8 cellular contexts compared by ENCODE assay signal in the genomic region with DNA sequence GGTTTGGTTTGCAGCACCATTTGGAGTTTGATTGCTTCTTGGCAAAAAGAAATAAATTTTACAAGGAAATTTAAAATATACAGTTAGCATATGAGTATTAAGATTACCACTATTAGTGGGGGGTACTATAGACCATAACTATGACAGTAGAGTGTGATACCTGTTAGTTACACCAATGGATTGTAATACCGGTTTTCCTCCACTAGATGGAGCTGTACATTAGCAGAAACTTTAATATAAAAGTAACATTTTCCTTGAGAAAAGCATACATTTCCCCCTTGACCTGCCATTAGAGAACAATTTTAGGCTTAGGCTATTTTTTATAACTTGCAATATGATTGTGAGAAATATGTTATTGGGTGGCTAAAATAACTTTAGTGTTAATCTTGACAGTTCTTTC.
A peak's percentile ranks its signal among the peaks of the same experiment; 100 is the strongest.
DNase-seq lines count a peak whose midpoint lies in the region; ATAC-seq and TF ChIP-seq lines count a peak whose summit lies in the region.
"Not testable (repeated sequence)": the region's sequence is repeated elsewhere in the genome, so short reads cannot be mapped to it uniquely, and the experiment has no call there.

No MANE protein-coding gene starts in this region.

- peak; percentile 59 for ATAC-seq in HG02870 (IDR thresholded peaks at IDR 0.05; ENCODE audit: unreplicated experiment)
- ATAC-seq in SK-N-SH treated with all-trans-retinoic acid at 6 μM for 48 hours: 0 out of 3 replicates have a peak, but pooled peaks have one; percentile 32

- not testable (repeated sequence) for H3K4me2 ChIP-seq in neural progenitor cell

- not testable (repeated sequence) for H3K27me3 ChIP-seq in neural progenitor cell

- not testable (repeated sequence) for H2AFZ ChIP-seq in neural progenitor cell (replicated peaks)

- H3K9me3 ChIP-seq in neural progenitor cell (ENCODE audit: low read depth): not testable (repeated sequence)

- not testable (repeated sequence) for H3K36me3 ChIP-seq in neural progenitor cell

- H3K36me3 Mint-ChIP-seq in immature natural killer cell, neural progenitor cell: not testable (repeated sequence)

- H3K9me3 Mint-ChIP-seq in immature natural killer cell: not testable (repeated sequence)
- H3K9me3 Mint-ChIP-seq in neural progenitor cell: peaks cover 15% of the 10 kb centered on the region

- H3K27me3 Mint-ChIP-seq in immature natural killer cell (ENCODE audit: low read depth in 3 of 3); neural progenitor cell (ENCODE audit: insufficient read depth, low read depth): not testable (repeated sequence)

- H4K20me1 ChIP-seq in neural progenitor cell (ENCODE audit: low read depth): not testable (repeated sequence)

- not testable (repeated sequence) for H3K79me2 ChIP-seq in neural progenitor cell (ENCODE audit: low read depth)

- DNase-seq in EH (ENCODE audit: low read depth) (peak; percentile 0), NCI-H345 (lab: John Stamatoyannopoulos, UW) (peak; percentile 3), choroid plexus epithelial cell (ENCODE audit: low read depth) (peak; percentile 1), immature natural killer cell (peak in 2 of 3 donors; percentile 7 to 21), neural progenitor cell (ENCODE audit: low spot score) (peak; percentile 14)

- H3K27ac ChIP-seq in 22Rv1, neural progenitor cell: not testable (repeated sequence)

- not testable (repeated sequence) for H3F3A ChIP-seq in neural progenitor cell (ENCODE audit: low read depth)

- H3K27ac Mint-ChIP-seq in immature natural killer cell, neural progenitor cell: not testable (repeated sequence)

- H3K4me1 Mint-ChIP-seq in immature natural killer cell, neural progenitor cell: not testable (repeated sequence)

- H3K9ac ChIP-seq in neural progenitor cell: not testable (repeated sequence)

- not testable (repeated sequence) for H3K4me3 ChIP-seq in choroid plexus epithelial cell (ENCODE audit: low read depth, low read length); neural progenitor cell

- H3K4me1 ChIP-seq in neural progenitor cell: not testable (repeated sequence)

- peak; percentile 41 for TF ChIP-seq CTCF in 22Rv1 (IDR thresholded peaks at IDR 0.05)
- not testable (repeated sequence) for TF ChIP-seq CTCF in choroid plexus epithelial cell (conservative IDR thresholded peaks at IDR 0.05; ENCODE audit: low read depth, low read length)
- peak; percentile 60 for TF ChIP-seq CTCF in neural progenitor cell (IDR thresholded peaks at IDR 0.05)

- not testable (repeated sequence) for H3K4me3 Mint-ChIP-seq in immature natural killer cell, neural progenitor cell
